20 cellular contexts compared by ENCODE assay signal in genomic region chr11:67612751-67613150, GRCh38. TPM values are rescaled to one million over a fixed set of nuclear protein-coding genes. Genes with fewer than 3 reads are reported as not detected.
DNase-seq lines count a peak whose midpoint lies in the region; ATAC-seq and TF ChIP-seq lines count a peak whose summit lies in the region.
"Had no signal": no experiment of that assay in that cellular context is flagged by ENCODE, and none has a peak within 500 bp of the region (broad histone marks: within the 10 kb centered on the region; RNA-seq: fewer than 3 reads in every experiment).

No MANE protein-coding gene starts in this region.

- H3K9me2 ChIP-seq in SU-DHL-6 (replicated peaks; ENCODE audit: insufficient read depth, low read length) = no peaks in the 10 kb centered on the region

- H3F3A ChIP-seq in SU-DHL-6 (ENCODE audit: insufficient read depth) = peaks cover 5% of the 10 kb centered on the region; the same call in 1 of the 2 replicates

- TF ChIP-seq CTCF in SU-DHL-6 (IDR thresholded peaks at IDR 0.05; ENCODE audit: insufficient read depth, low read length, poor library complexity, severe bottlenecking) (no peak), GM13976 (IDR thresholded peaks at IDR 0.05; ENCODE audit: borderline replicate concordance, control extremely low read depth, extremely low read depth, insufficient read depth, missing control alignments) (no peak)

- no peaks in the 10 kb centered on the region for H3K27me3 ChIP-seq in SU-DHL-6 (ENCODE audit: low read length)

- H3K9ac ChIP-seq in SU-DHL-6 (ENCODE audit: low read length) = no peak overlapping the region

- H3K4me3 ChIP-seq in SU-DHL-6 (ENCODE audit: insufficient read depth, low read length, poor library complexity, severe bottlenecking) = no peak overlapping the region
- H3K4me3 ChIP-seq: heart right ventricle, lung, smooth muscle cell, tibial artery had no signal

- no peak overlapping the region for H3K4me2 ChIP-seq in SU-DHL-6 (ENCODE audit: low read depth, low read length, poor library complexity, severe bottlenecking)
- H3K4me2 ChIP-seq: smooth muscle cell had no signal

- no peaks in the 10 kb centered on the region for H3K27me3 Mint-ChIP-seq in activated CD4-positive, alpha-beta T cell treated with anti-CD3 and anti-CD28 coated beads, Interleukin-2, amount 10 ng/mL, durations not matched to agents 24 days and 14 days
- H3K27me3 Mint-ChIP-seq in central memory CD8-positive, alpha-beta T cell = no peaks in the 10 kb centered on the region

- H3K36me3 Mint-ChIP-seq in activated CD4-positive, alpha-beta T cell treated with anti-CD3 and anti-CD28 coated beads, Interleukin-2, amount 10 ng/mL, durations not matched to agents 24 days and 14 days (ENCODE audit: low read depth) = peaks cover 37% of the 10 kb centered on the region
- H3K36me3 Mint-ChIP-seq in central memory CD8-positive, alpha-beta T cell (ENCODE audit: insufficient read depth) = peaks cover 31% of the 10 kb centered on the region
- H3K36me3 Mint-ChIP-seq in stimulated activated effector memory CD8-positive, alpha-beta T cell treated with anti-CD3 and anti-CD28 coated beads, Interleukin-12 subunit alpha, Interleukin-12 subunit beta, amount 100 ng/mL, for 72 hours = peaks cover 61% of the 10 kb centered on the region

- peak; percentile 55 for DNase-seq in activated CD4-positive, alpha-beta T cell treated with anti-CD3 and anti-CD28 coated beads, Interleukin-2, amount 10 ng/mL, durations not matched to agents 24 days and 14 days
- DNase-seq in activated CD4-positive, alpha-beta T cell treated with anti-CD3 and anti-CD28 coated beads, Interleukin-2, amount 50 U/mL, for 1 hour = no peak
- no peak for DNase-seq in central memory CD8-positive, alpha-beta T cell (ENCODE audit: low spot score in 2 of 2)
- no peak for DNase-seq in stimulated activated effector memory CD8-positive, alpha-beta T cell treated with anti-CD3 and anti-CD28 coated beads, Interleukin-12 subunit alpha, Interleukin-12 subunit beta, amount 100 ng/mL, for 72 hours (ENCODE audit: low spot score in 2 of 2)
- no peak for DNase-seq in epidermal melanocyte (ENCODE audit: insufficient read length, low spot score)
- DNase-seq in GM13976 (ENCODE audit: low spot score) = no peak
- DNase-seq: DMS79, H7, heart right ventricle, Karpas-422, NCI-H1105 treated with DMSO at 0.1 percent for 48 hours, NCI-H2171 treated with DMSO at 0.1 percent for 48 hours, NCI-H82, tibial artery had no signal

- no peaks in the 10 kb centered on the region for H3K36me3 ChIP-seq in SU-DHL-6 (ENCODE audit: low read length)

- no peak overlapping the region for H2AFZ ChIP-seq in SU-DHL-6 (ENCODE audit: low read depth, low read length, severe bottlenecking)

- H3K4me3 Mint-ChIP-seq in activated CD4-positive, alpha-beta T cell treated with anti-CD3 and anti-CD28 coated beads, Interleukin-2, amount 10 ng/mL, durations not matched to agents 24 days and 14 days = no peak overlapping the region
- no peak overlapping the region for H3K4me3 Mint-ChIP-seq in central memory CD8-positive, alpha-beta T cell
- peak overlapping the region; percentile 78 for H3K4me3 Mint-ChIP-seq in stimulated activated effector memory CD8-positive, alpha-beta T cell treated with anti-CD3 and anti-CD28 coated beads, Interleukin-12 subunit alpha, Interleukin-12 subunit beta, amount 100 ng/mL, for 72 hours

- intact Hi-C loops in activated CD4-positive, alpha-beta T cell treated with anti-CD3 and anti-CD28 coated beads, Interleukin-2, amount 10 ng/mL, durations not matched to agents 24 days and 14 days (cut with micrococcal nuclease) = no loop called here

- no peaks in the 10 kb centered on the region for H4K20me1 ChIP-seq in SU-DHL-6 (ENCODE audit: low read depth, low read length)

- in situ Hi-C loops in GM13976 (cut with MboI; ENCODE audit: low sequenced_read_pairs, unreplicated experiment) = no loop called here

- no peaks in the 10 kb centered on the region for H3K9me3 Mint-ChIP-seq in activated CD4-positive, alpha-beta T cell treated with anti-CD3 and anti-CD28 coated beads, Interleukin-2, amount 10 ng/mL, durations not matched to agents 24 days and 14 days
- H3K9me3 Mint-ChIP-seq in central memory CD8-positive, alpha-beta T cell = no peaks in the 10 kb centered on the region
- no peaks in the 10 kb centered on the region for H3K9me3 Mint-ChIP-seq in stimulated activated effector memory CD8-positive, alpha-beta T cell treated with anti-CD3 and anti-CD28 coated beads, Interleukin-12 subunit alpha, Interleukin-12 subunit beta, amount 100 ng/mL, for 72 hours

- 0 out of 2 replicates have a peak overlapping the region, but pooled peaks have one; percentile 86 for H3K27ac ChIP-seq in SU-DHL-6 (ENCODE audit: low read depth, low read length)
- H3K27ac ChIP-seq: C4-2B, tibial artery had no signal

- no peak for ATAC-seq in central memory CD8-positive, alpha-beta T cell (replicated peaks; ENCODE audit: extremely low read depth, poor library complexity, severe bottlenecking)
- ATAC-seq in stimulated activated effector memory CD8-positive, alpha-beta T cell treated with anti-CD3 and anti-CD28 coated beads, Interleukin-12 subunit alpha, Interleukin-12 subunit beta, amount 100 ng/mL, for 72 hours = no peak
- ATAC-seq in GM18498 (IDR thresholded peaks at IDR 0.05; ENCODE audit: unreplicated experiment) = no peak

- peaks cover 1% of the 10 kb centered on the region for H3K79me2 ChIP-seq in SU-DHL-6 (ENCODE audit: insufficient read depth, low read length)

- H3K27ac Mint-ChIP-seq in activated CD4-positive, alpha-beta T cell treated with anti-CD3 and anti-CD28 coated beads, Interleukin-2, amount 10 ng/mL, durations not matched to agents 24 days and 14 days = peak overlapping the region; percentile 99
- peak overlapping the region; percentile 25 for H3K27ac Mint-ChIP-seq in central memory CD8-positive, alpha-beta T cell (ENCODE audit: low read depth)
- peak overlapping the region; percentile 99 for H3K27ac Mint-ChIP-seq in stimulated activated effector memory CD8-positive, alpha-beta T cell treated with anti-CD3 and anti-CD28 coated beads, Interleukin-12 subunit alpha, Interleukin-12 subunit beta, amount 100 ng/mL, for 72 hours
- H3K27ac Mint-ChIP-seq: progenitor cell of endocrine pancreas had no signal

- no peaks in the 10 kb centered on the region for H3K9me3 ChIP-seq in SU-DHL-6 (ENCODE audit: insufficient read depth, low read length)
- H3K9me3 ChIP-seq: heart right ventricle, tibial artery had no signal

- peaks cover 27% of the 10 kb centered on the region for H3K4me1 Mint-ChIP-seq in activated CD4-positive, alpha-beta T cell treated with anti-CD3 and anti-CD28 coated beads, Interleukin-2, amount 10 ng/mL, durations not matched to agents 24 days and 14 days
- peaks cover 40% of the 10 kb centered on the region for H3K4me1 Mint-ChIP-seq in central memory CD8-positive, alpha-beta T cell
- H3K4me1 Mint-ChIP-seq in stimulated activated effector memory CD8-positive, alpha-beta T cell treated with anti-CD3 and anti-CD28 coated beads, Interleukin-12 subunit alpha, Interleukin-12 subunit beta, amount 100 ng/mL, for 72 hours = peaks cover 50% of the 10 kb centered on the region

RNA-seq across cellular contexts. Expression of gene NDUFV1, which starts 6.0 kb away (rescaled TPM):
- total RNA-seq in activated CD4-positive, alpha-beta T cell treated with anti-CD3 and anti-CD28 coated beads, Interleukin-2, amount 10 ng/mL, durations not matched to agents 24 days and 14 days = 304 and 321 TPM in 2 replicates

RNA-seq across cellular contexts. Expression of gene NUDT8, which starts 17.0 kb away (rescaled TPM):
- total RNA-seq in activated CD4-positive, alpha-beta T cell treated with anti-CD3 and anti-CD28 coated beads, Interleukin-2, amount 10 ng/mL, durations not matched to agents 24 days and 14 days = 22.2 and 22.6 TPM in 2 replicates

RNA-seq across cellular contexts. Expression of gene TBX10, which starts 26.8 kb away (rescaled TPM):
- total RNA-seq in activated CD4-positive, alpha-beta T cell treated with anti-CD3 and anti-CD28 coated beads, Interleukin-2, amount 10 ng/mL, durations not matched to agents 24 days and 14 days = not detected in 2 replicates
- total RNA-seq: H7, lung, progenitor cell of endocrine pancreas, smooth muscle cell had no signal

RNA-seq across cellular contexts. Expression of gene GSTP1, which starts 29.1 kb away (rescaled TPM):
- 305 and 312 TPM in 2 replicates for total RNA-seq in activated CD4-positive, alpha-beta T cell treated with anti-CD3 and anti-CD28 coated beads, Interleukin-2, amount 10 ng/mL, durations not matched to agents 24 days and 14 days

RNA-seq across cellular contexts. Expression of gene ACY3, which starts 37.8 kb away (rescaled TPM):
- 0.14 TPM in 1 of 2 replicates, not detected in the other for total RNA-seq in activated CD4-positive, alpha-beta T cell treated with anti-CD3 and anti-CD28 coated beads, Interleukin-2, amount 10 ng/mL, durations not matched to agents 24 days and 14 days
- total RNA-seq: H7, heart right ventricle, smooth muscle cell had no signal

Comparison
In these comparisons a context has a peak if more than half of its experiments do, and no peak if none do; other contexts are left out.
1. H3K27ac Mint-ChIP-seq: peak in every context shown above with its lines; median percentile 99 in activated CD4-positive, alpha-beta T cell treated with anti-CD3 and anti-CD28 coated beads, Interleukin-2, amount 10 ng/mL, durations not matched to agents 24 days and 14 days; 99 in stimulated activated effector memory CD8-positive, alpha-beta T cell treated with anti-CD3 and anti-CD28 coated beads, Interleukin-12 subunit alpha, Interleukin-12 subunit beta, amount 100 ng/mL, for 72 hours; 25 in central memory CD8-positive, alpha-beta T cell.